ENCODE assay signal across 21 cellular contexts in the genomic region with DNA sequence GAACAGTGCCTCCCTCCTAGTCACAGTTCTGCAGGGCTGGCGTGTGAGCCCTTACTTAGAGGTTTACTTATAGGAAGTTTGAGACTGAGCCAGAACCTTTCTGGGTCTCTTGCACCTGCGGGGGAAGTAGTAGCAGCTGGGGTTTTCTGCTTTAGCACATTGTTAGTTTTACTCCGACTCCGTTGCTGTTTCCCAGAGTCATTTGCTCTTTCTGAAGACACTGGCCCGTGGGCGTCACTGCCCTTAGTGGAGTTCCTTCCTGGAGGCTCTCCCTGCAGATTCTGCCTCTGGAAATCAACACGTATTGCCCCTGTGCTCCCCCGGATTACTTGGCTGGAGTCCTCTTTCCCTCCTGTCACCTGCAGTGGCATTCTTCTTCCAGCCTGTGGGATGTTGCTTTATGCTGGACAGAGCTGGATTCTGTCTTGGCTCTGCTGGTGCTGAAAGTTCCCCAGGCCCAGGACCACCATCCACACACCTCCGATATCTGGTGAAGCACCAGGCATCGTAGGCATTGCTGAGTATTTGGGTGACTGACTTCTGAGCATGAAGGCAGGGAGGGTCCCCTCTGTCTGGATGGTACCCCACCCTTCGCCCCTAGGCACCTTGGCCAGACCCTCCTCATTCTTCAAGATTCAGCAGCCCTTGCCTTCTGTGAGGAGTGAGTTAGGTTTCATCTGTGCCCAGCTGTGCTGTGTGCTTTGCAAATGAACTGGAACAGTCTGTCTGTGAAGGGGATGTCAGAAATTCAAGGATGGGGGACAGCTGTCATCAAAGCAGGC.
DNase-seq lines count a peak whose midpoint lies in the region; ATAC-seq and TF ChIP-seq lines count a peak whose summit lies in the region.
"Had no signal": no experiment of that assay in that cellular context is flagged by ENCODE, and none has a peak within 500 bp of the region (broad histone marks: within the 10 kb centered on the region; RNA-seq: fewer than 3 reads in every experiment).

No MANE protein-coding gene starts in this region.

- peaks cover 8 to 65% (median 38%) of the 10 kb centered on the region in 10 experiments; a peak in 18 of 20 replicates for H3K4me1 ChIP-seq in BLaER1 treated with 17β-estradiol and CSF1 and Interleukin-3, amounts not matched to agents 10 nM and 100 nM
- peaks cover 10% of the 10 kb centered on the region for H3K4me1 ChIP-seq in parathyroid adenoma
- H3K4me1 ChIP-seq: adrenal gland, SJSA1 had no signal

- peak; percentile 37 for DNase-seq in NCI-H524 treated with DMSO at 0.1 percent for 48 hours (lab: John Stamatoyannopoulos, UW)
- peak; percentile 50 for DNase-seq in islet precursor cell
- DNase-seq in DMS53 (lab: John Stamatoyannopoulos, UW): no peak
- DNase-seq: ACHN; activated B cell treated with CpG ODN at 0.5 μM for 24 hours; activated CD8-positive, alpha-beta memory T cell treated with anti-CD3 and anti-CD28 coated beads, Interleukin-2, amount 10 ng/mL, durations not matched to agents 7 days and 5 days; activated naive CD4-positive, alpha-beta T cell treated with Interleukin-2 at 50 U/mL for 16 hours; activated T-cell treated with anti-CD3 and anti-CD28 coated beads, Interleukin-2, amount 50 U/mL, for 48 hours; adrenal gland; Calu3; Karpas-422; NCI-H1436; NCI-H2107; stimulated activated naive CD4-positive, alpha-beta T cell treated with Interleukin-2 at 50 U/mL for 16 hours had no signal

- H3K27ac ChIP-seq in BLaER1 treated with 17β-estradiol and CSF1 and Interleukin-3, amounts not matched to agents 10 nM and 100 nM: no peak overlapping the region
- H3K27ac ChIP-seq in parathyroid adenoma: peak overlapping the region; percentile 16
- H3K27ac ChIP-seq: adrenal gland, HL-60, neutrophil, SJSA1 had no signal

- H2AFZ ChIP-seq in parathyroid adenoma: no peak overlapping the region

- no peaks in the 10 kb centered on the region for H3K9me3 ChIP-seq in BLaER1 treated with 17β-estradiol and CSF1 and Interleukin-3, amounts not matched to agents 10 nM and 100 nM (replicated peaks in 1 of 11)
- H3K9me3 ChIP-seq in parathyroid adenoma (ENCODE audit: control insufficient read depth, low read length): no peaks in the 10 kb centered on the region
- H3K9me3 ChIP-seq: adrenal gland, neutrophil, SJSA1 had no signal

- H3K4me2 ChIP-seq in BLaER1 treated with 17β-estradiol and CSF1 and Interleukin-3, amounts not matched to agents 10 nM and 100 nM: peak overlapping the region; percentile 31 to 83 (median 63)
- no peak overlapping the region for H3K4me2 ChIP-seq in parathyroid adenoma (ENCODE audit: low read length)

- H3K27me3 ChIP-seq in BLaER1 treated with 17β-estradiol and CSF1 and Interleukin-3, amounts not matched to agents 10 nM and 100 nM: no peaks in the 10 kb centered on the region
- H3K27me3 ChIP-seq in parathyroid adenoma (ENCODE audit: control insufficient read depth, insufficient read depth, low read length): no peaks in the 10 kb centered on the region
- H3K27me3 ChIP-seq: adrenal gland, neutrophil, SJSA1 had no signal

- H3K9ac ChIP-seq in BLaER1 treated with 17β-estradiol and CSF1 and Interleukin-3, amounts not matched to agents 10 nM and 100 nM: peak overlapping the region in 4 of 11 experiments; percentile 17 to 38 (median 20); a peak in 6 of 22 replicates
- H3K9ac ChIP-seq in parathyroid adenoma: no peak overlapping the region

- H4K20me1 ChIP-seq in BLaER1 treated with 17β-estradiol and CSF1 and Interleukin-3, amounts not matched to agents 10 nM and 100 nM: peaks cover 51 to 88% (median 74%) of the 10 kb centered on the region in 11 experiments; a peak in 21 of 22 replicates

- H3K36me3 ChIP-seq in BLaER1 treated with 17β-estradiol and CSF1 and Interleukin-3, amounts not matched to agents 10 nM and 100 nM: no peaks in the 10 kb centered on the region
- no peaks in the 10 kb centered on the region for H3K36me3 ChIP-seq in parathyroid adenoma (ENCODE audit: control insufficient read depth, insufficient read depth, low read length)
- H3K36me3 ChIP-seq: adrenal gland, neutrophil, SJSA1 had no signal

- no peak for TF ChIP-seq CTCF in parathyroid adenoma (IDR thresholded peaks at IDR 0.05)

- ATAC-seq in GM18511 (IDR thresholded peaks at IDR 0.05; ENCODE audit: unreplicated experiment) (no peak), HG02642 (IDR thresholded peaks at IDR 0.05; ENCODE audit: poor library complexity, unreplicated experiment) (no peak)
- ATAC-seq: activated CD8-positive, alpha-beta memory T cell treated with anti-CD3 and anti-CD28 coated beads, Interleukin-2, amount 10 ng/mL, durations not matched to agents 7 days and 5 days had no signal

- H3K79me2 ChIP-seq in parathyroid adenoma: peaks cover 29% of the 10 kb centered on the region

- no peak overlapping the region for H3K4me3 ChIP-seq in BLaER1 treated with 17β-estradiol and CSF1 and Interleukin-3, amounts not matched to agents 10 nM and 100 nM
- no peak overlapping the region for H3K4me3 ChIP-seq in parathyroid adenoma (ENCODE audit: low read depth, low read length)
- H3K4me3 ChIP-seq: adrenal gland, SJSA1 had no signal
